In the genomic region with DNA sequence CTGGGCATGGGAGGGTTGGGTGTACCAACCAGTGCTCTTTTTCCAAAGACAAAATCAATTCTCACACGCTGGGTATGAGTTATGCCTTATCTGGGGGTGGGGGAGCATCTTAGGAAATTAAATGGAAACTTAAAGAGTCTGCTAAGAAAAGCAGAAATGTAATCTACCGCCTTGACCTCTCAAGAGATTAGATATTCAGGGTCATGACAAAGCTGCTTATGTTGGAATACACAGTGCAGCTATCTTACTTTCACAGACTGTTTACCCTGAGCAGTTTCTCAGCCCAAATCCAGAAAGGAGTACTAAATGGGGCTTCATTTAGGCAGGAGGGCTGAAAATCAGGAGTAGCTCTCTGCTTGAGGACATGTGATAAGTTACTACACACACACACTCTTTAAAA, we compare ENCODE assay signal across 21 cellular contexts. TPM values are rescaled to one million over a fixed set of nuclear protein-coding genes. Genes with fewer than 3 reads are reported as not detected.
A peak's percentile ranks its signal among the peaks of the same experiment; 100 is the strongest.
DNase-seq lines count a peak whose midpoint lies in the region; ATAC-seq and TF ChIP-seq lines count a peak whose summit lies in the region.
"Had no signal": no experiment of that assay in that cellular context is flagged by ENCODE, and none has a peak within 500 bp of the region (broad histone marks: within the 10 kb centered on the region; RNA-seq: fewer than 3 reads in every experiment).

No MANE protein-coding gene starts in this region.

- no peaks in the 10 kb centered on the region for H4K20me1 ChIP-seq in OCI-LY7 (ENCODE audit: insufficient read depth, low read length)

- H3K4me3 ChIP-seq in right cardiac atrium (ENCODE audit: low read length) (no peak overlapping the region), right atrium auricular region (no peak overlapping the region), brain microvascular endothelial cell (ENCODE audit: low read depth, low read length) (peak overlapping the region; percentile 68), mesodermal cell (ENCODE audit: extremely low read depth, insufficient read depth, low read length, poor library complexity, severe bottlenecking) (peak overlapping the region; percentile 51), upper lobe of right lung (peak overlapping the region; percentile 46), OCI-LY7 (ENCODE audit: low read depth, low read length, poor library complexity, severe bottlenecking) (no peak overlapping the region), ascending aorta (peak overlapping the region in 1 of 2 donors; percentile 21)
- H3K4me3 ChIP-seq: MG63 had no signal

- H3K4me2 ChIP-seq in OCI-LY7 (ENCODE audit: low read length), result no peak overlapping the region

- H3K9me3 ChIP-seq in right cardiac atrium (ENCODE audit: control insufficient read depth, low read length) (no peaks in the 10 kb centered on the region), right atrium auricular region (no peaks in the 10 kb centered on the region), mesodermal cell (ENCODE audit: control insufficient read depth, low read length) (no peaks in the 10 kb centered on the region), upper lobe of right lung (no peaks in the 10 kb centered on the region), OCI-LY7 (ENCODE audit: low read length) (no peaks in the 10 kb centered on the region), ascending aorta (no peaks in the 10 kb centered on the region)
- H3K9me3 ChIP-seq: MG63, pancreas had no signal

- peaks cover 3% of the 10 kb centered on the region for H3K4me1 ChIP-seq in right cardiac atrium (ENCODE audit: control insufficient read depth, insufficient read depth, low read length)
- H3K4me1 ChIP-seq in right atrium auricular region, result peaks cover 0 to 6% of the 10 kb centered on the region in 2 donors
- H3K4me1 ChIP-seq in mesodermal cell (ENCODE audit: control insufficient read depth, insufficient read depth, low read length, poor library complexity, severe bottlenecking), result peaks cover 4% of the 10 kb centered on the region
- peaks cover 18% of the 10 kb centered on the region for H3K4me1 ChIP-seq in upper lobe of right lung
- no peaks in the 10 kb centered on the region for H3K4me1 ChIP-seq in OCI-LY7 (ENCODE audit: insufficient read depth, low read length, poor library complexity, severe bottlenecking)
- peaks cover 0 to 14% of the 10 kb centered on the region in 2 donors for H3K4me1 ChIP-seq in ascending aorta

- intact Hi-C loops in right cardiac atrium (cut with DNase I) (no loop called here), upper lobe of right lung (cut with DNase I) (no loop called here), OCI-LY7 (cut with micrococcal nuclease; ENCODE audit: unreplicated experiment) (no loop called here), ascending aorta (cut with DNase I) (no loop called here), CD14-positive monocyte (cut with micrococcal nuclease) (no loop called here)

- BruUV-seq in OCI-LY7 (replicated peaks; lab: Mats Ljungman, UMichigan), result no TSS peak

- in situ Hi-C loops in brain microvascular endothelial cell (cut with HindIII; ENCODE audit: low pct_ligation_motif_present, low sequenced_read_pairs), result no loop called here

- H3K9me3 Mint-ChIP-seq in CD14-positive monocyte, result peaks cover 14 to 28% (median 24%) of the 10 kb centered on the region in 7 donors
- H3K9me3 Mint-ChIP-seq: activated naive CD4-positive, alpha-beta T cell treated with anti-CD3 and anti-CD28 coated beads for 36 hours had no signal

- peak overlapping the region in 1 of 2 donors; percentile 66 for H3K4me3 Mint-ChIP-seq in CD14-positive monocyte
- H3K4me3 Mint-ChIP-seq: activated naive CD4-positive, alpha-beta T cell treated with anti-CD3 and anti-CD28 coated beads for 36 hours had no signal

- H3K27me3 ChIP-seq in right cardiac atrium (ENCODE audit: control insufficient read depth, insufficient read depth), result no peaks in the 10 kb centered on the region
- no peaks in the 10 kb centered on the region for H3K27me3 ChIP-seq in right atrium auricular region
- no peaks in the 10 kb centered on the region for H3K27me3 ChIP-seq in brain microvascular endothelial cell (replicated peaks)
- H3K27me3 ChIP-seq in upper lobe of right lung, result no peaks in the 10 kb centered on the region
- no peaks in the 10 kb centered on the region for H3K27me3 ChIP-seq in ascending aorta
- H3K27me3 ChIP-seq: MG63, pancreas had no signal

- H3K36me3 ChIP-seq in right atrium auricular region (no peaks in the 10 kb centered on the region), brain microvascular endothelial cell (replicated peaks) (peaks cover 22% of the 10 kb centered on the region), mesodermal cell (ENCODE audit: control insufficient read depth, insufficient read depth, low read length) (peaks cover 40% of the 10 kb centered on the region), upper lobe of right lung (peaks cover 13% of the 10 kb centered on the region), OCI-LY7 (ENCODE audit: insufficient read depth, low read length) (no peaks in the 10 kb centered on the region), ascending aorta (peaks cover 0 to 3% of the 10 kb centered on the region in 2 donors)
- H3K36me3 ChIP-seq: MG63 had no signal

- H3K9me2 ChIP-seq in OCI-LY7 (ENCODE audit: insufficient read depth, low read length), result no peaks in the 10 kb centered on the region

- 21% methylated on average over 2 of the region's 2 CpGs for WGBS in right cardiac atrium
- 80 to 100% methylated on average over 1 of the region's 2 CpGs for WGBS in mesodermal cell (ENCODE audit: insufficient coverage in 2 of 2), 2 experiments

- H3K27ac Mint-ChIP-seq in CD14-positive monocyte, result no peak overlapping the region
- H3K27ac Mint-ChIP-seq: activated naive CD4-positive, alpha-beta T cell treated with anti-CD3 and anti-CD28 coated beads for 36 hours had no signal

- H3K27ac ChIP-seq in right cardiac atrium (ENCODE audit: low read length), result no peak overlapping the region
- H3K27ac ChIP-seq in right atrium auricular region, result no peak overlapping the region
- no peak overlapping the region for H3K27ac ChIP-seq in brain microvascular endothelial cell
- H3K27ac ChIP-seq in mesodermal cell (ENCODE audit: low read depth, low read length, severe bottlenecking), result no peak overlapping the region
- no peak overlapping the region for H3K27ac ChIP-seq in upper lobe of right lung
- H3K27ac ChIP-seq in OCI-LY7 (ENCODE audit: low read depth, low read length, poor library complexity, severe bottlenecking), result no peak overlapping the region
- no peak overlapping the region for H3K27ac ChIP-seq in ascending aorta

- CTCF ChIA-PET in OCI-LY7 (lab: Charles Lee; ENCODE audit: unreplicated experiment), result no interaction called here

- peaks cover 9 to 11% of the 10 kb centered on the region in 2 donors for H3K36me3 Mint-ChIP-seq in CD14-positive monocyte

- H3K4me1 Mint-ChIP-seq in CD14-positive monocyte, result peaks cover 39% of the 10 kb centered on the region

- H3K79me2 ChIP-seq in OCI-LY7 (ENCODE audit: insufficient read depth, low read depth, low read length), result no peaks in the 10 kb centered on the region

- ATAC-seq in right cardiac atrium, result peak; percentile 71 to 87
- ATAC-seq in upper lobe of right lung, result no peak
- ATAC-seq: activated CD4-positive, CD25-positive, alpha-beta regulatory T cell treated with anti-CD3 and anti-CD28 coated beads, Interleukin-2, amount 50 U/mL, for 24 hours had no signal

- DNase-seq in right cardiac atrium (no peak), right atrium auricular region (ENCODE audit: low spot score) (no peak), brain microvascular endothelial cell (no peak), upper lobe of right lung (no peak), OCI-LY7 (ENCODE audit: low spot score) (no peak), ascending aorta (ENCODE audit: low spot score in 2 of 2) (no peak), CD14-positive monocyte (ENCODE audit: low spot score) (no peak)
- DNase-seq: activated CD8-positive, alpha-beta memory T cell treated with anti-CD3 and anti-CD28 coated beads, Interleukin-2, amount 50 U/mL, for 4 hours; activated naive CD4-positive, alpha-beta T cell treated with anti-CD3 and anti-CD28 coated beads for 36 hours; caudate nucleus; COR-L47; GF-D8; mesendoderm; MG63; NCI-H187; NCI-H526; pancreas; RPMI8226; stimulated activated naive CD4-positive, alpha-beta T cell treated with Interleukin-2 at 50 U/mL for 16 hours had no signal

- TF ChIP-seq CTCF in right atrium auricular region (IDR thresholded peaks at IDR 0.05), result no peak
- TF ChIP-seq CTCF in brain microvascular endothelial cell (IDR thresholded peaks at IDR 0.05; ENCODE audit: low read depth, low read length, missing control alignments), result no peak
- no peak for TF ChIP-seq CTCF in upper lobe of right lung (IDR thresholded peaks at IDR 0.05)
- no peak for TF ChIP-seq CTCF in OCI-LY7 (conservative IDR thresholded peaks at IDR 0.05; ENCODE audit: low read length)
- TF ChIP-seq CTCF in ascending aorta (IDR thresholded peaks at IDR 0.05), result no peak
- no peak for TF ChIP-seq CTCF in CD14-positive monocyte (IDR thresholded peaks at IDR 0.05)

- H2AFZ ChIP-seq in OCI-LY7 (ENCODE audit: low read length), result no peak overlapping the region

- POLR2A ChIA-PET in OCI-LY7 (lab: Charles Lee), result no interaction called here

- peaks cover 50 to 56% (median 51%) of the 10 kb centered on the region in 3 donors for H3K27me3 Mint-ChIP-seq in CD14-positive monocyte (ENCODE audit: low read depth in 3 of 3)

RNA-seq across cellular contexts. Expression of a gene that starts 2.6 kb away (rescaled TPM):
- total RNA-seq in right cardiac atrium (10 to 100 TPM; 16.2 to 29.7 (median 20.3) TPM), right atrium auricular region (10 to 100 TPM in 1 of 2 donors, 1 to 10 TPM in 1; 7.2 to 27.8 TPM), upper lobe of right lung (57.5 TPM), OCI-LY7 (2022) (1.2 and 1.5 TPM in 2 replicates), ascending aorta (6.9 TPM)
- polyA plus RNA-seq in right cardiac atrium (8.2 TPM), CD14-positive monocyte (1 to 10 TPM; 1.8 to 3.1 TPM)
- 734 TPM for polyA plus RNA-seq in mesodermal cell (2013, experiment 1 of 2)
- polyA plus RNA-seq in mesodermal cell (2013, experiment 2 of 2), result 918 TPM
- total RNA-seq in OCI-LY7 (2014; rRNA removed; shearing (Covaris generic)), result 1.8 and 5.2 TPM in 2 replicates

RNA-seq across cellular contexts. Expression of a gene that starts 53.7 kb away (rescaled TPM):
- total RNA-seq in right cardiac atrium, result 1 to 10 TPM; 5.6 to 7.5 (median 6.3) TPM
- polyA plus RNA-seq in right cardiac atrium, result 3.0 TPM
- total RNA-seq in right atrium auricular region, result 1 to 10 TPM; 1.5 to 5.5 TPM
- polyA plus RNA-seq in mesodermal cell (2013, experiment 1 of 2), result 27.6 TPM
- polyA plus RNA-seq in mesodermal cell (2013, experiment 2 of 2), result 23.6 TPM
- total RNA-seq in upper lobe of right lung, result 11.3 TPM
- 19.6 and 25.6 TPM in 2 replicates for total RNA-seq in OCI-LY7 (2014; rRNA removed; shearing (Covaris generic))
- total RNA-seq in OCI-LY7 (2022), result 35.4 and 41.1 TPM in 2 replicates
- total RNA-seq in ascending aorta, result 4.3 TPM
- polyA plus RNA-seq in CD14-positive monocyte, result 1 to 10 TPM; 7.2 to 8.5 TPM

Comparison
In these comparisons a context has a peak if more than half of its experiments do, and no peak if none do; other contexts are left out.
1. H3K4me3 ChIP-seq: peak in brain microvascular endothelial cell (single experiment), mesodermal cell (single experiment) and upper lobe of right lung (single experiment); none in right cardiac atrium (single experiment), right atrium auricular region (0 of 2) and OCI-LY7 (single experiment).